ENCODE assay signal across 9 cellular contexts in the genomic region with DNA sequence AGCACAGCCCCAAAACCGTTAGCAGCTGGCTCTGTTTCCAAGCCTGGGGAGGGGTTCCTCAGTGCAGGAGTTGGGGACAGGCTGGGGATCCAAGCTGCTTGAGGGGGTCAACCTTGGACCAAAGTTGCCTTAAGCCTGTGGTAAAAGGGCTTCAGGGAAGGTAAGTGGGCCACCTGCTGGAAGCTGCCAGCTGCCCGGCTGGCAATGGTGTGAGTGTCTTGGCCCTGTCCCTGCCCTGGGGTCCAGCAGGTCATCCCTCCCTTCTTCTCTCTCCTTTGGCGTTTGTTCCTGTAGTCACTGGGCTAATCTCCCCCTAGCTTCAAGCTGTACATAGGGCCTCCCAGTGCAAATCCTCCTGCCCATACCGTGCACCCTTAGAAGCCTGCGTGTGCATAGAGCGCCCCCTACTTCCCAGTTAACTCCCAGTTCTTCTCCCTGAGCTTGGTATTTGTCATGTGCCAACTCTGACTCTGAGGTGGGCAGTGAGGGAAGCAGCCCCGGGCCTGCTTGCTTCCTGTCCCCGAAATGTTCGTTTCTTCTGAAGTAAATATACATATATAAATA. TPM values are rescaled to one million over a fixed set of nuclear protein-coding genes. Genes with fewer than 3 reads are reported as not detected.
DNase-seq lines count a peak whose midpoint lies in the region; TF ChIP-seq lines count a peak whose summit lies in the region.
"Had no signal": no experiment of that assay in that cellular context is flagged by ENCODE, and none has a peak within 500 bp of the region (broad histone marks: within the 10 kb centered on the region; RNA-seq: fewer than 3 reads in every experiment).

No MANE protein-coding gene starts in this region.

- intact Hi-C loops in activated naive CD4-positive, alpha-beta T cell treated with anti-CD3 and anti-CD28 coated beads for 36 hours (cut with micrococcal nuclease), result no loop called here
- intact Hi-C loops in sigmoid colon (cut with DNase I), result no loop called here

- peaks cover 22 to 71% (median 46%) of the 10 kb centered on the region in 4 donors for H3K36me3 ChIP-seq in sigmoid colon

- H3K27me3 ChIP-seq in sigmoid colon, result no peaks in the 10 kb centered on the region

- TF ChIP-seq POLR2A in sigmoid colon (IDR thresholded peaks at IDR 0.05), result no peak

- no peak overlapping the region for H3K4me3 Mint-ChIP-seq in activated naive CD4-positive, alpha-beta T cell treated with anti-CD3 and anti-CD28 coated beads for 36 hours
- H3K4me3 Mint-ChIP-seq in chondrocyte (ENCODE audit: unreplicated experiment), result no peak overlapping the region
- H3K4me3 Mint-ChIP-seq in neural crest cell, result no peak overlapping the region
- H3K4me3 Mint-ChIP-seq: activated naive CD8-positive, alpha-beta T cell had no signal

- H3K27ac Mint-ChIP-seq in activated naive CD4-positive, alpha-beta T cell treated with anti-CD3 and anti-CD28 coated beads for 36 hours, result no peak overlapping the region
- no peak overlapping the region for H3K27ac Mint-ChIP-seq in chondrocyte (ENCODE audit: unreplicated experiment)
- H3K27ac Mint-ChIP-seq in neural crest cell (ENCODE audit: unreplicated experiment), result no peak overlapping the region
- H3K27ac Mint-ChIP-seq: activated naive CD8-positive, alpha-beta T cell had no signal

- H3K36me3 Mint-ChIP-seq in activated naive CD4-positive, alpha-beta T cell treated with anti-CD3 and anti-CD28 coated beads for 36 hours (ENCODE audit: low read depth), result peaks cover 25% of the 10 kb centered on the region
- peaks cover 17% of the 10 kb centered on the region for H3K36me3 Mint-ChIP-seq in chondrocyte (ENCODE audit: low read depth)
- H3K36me3 Mint-ChIP-seq in neural crest cell (ENCODE audit: low read depth), result peaks cover 6% of the 10 kb centered on the region

- TF ChIP-seq CTCF in chondrocyte (IDR thresholded peaks at IDR 0.05) (peak; percentile 73), neural crest cell (conservative IDR thresholded peaks at IDR 0.05) (peak; percentile 60), sigmoid colon (IDR thresholded peaks at IDR 0.05) (no peak)

- no peaks in the 10 kb centered on the region for H3K27me3 Mint-ChIP-seq in activated naive CD4-positive, alpha-beta T cell treated with anti-CD3 and anti-CD28 coated beads for 36 hours (ENCODE audit: low read depth)
- no peaks in the 10 kb centered on the region for H3K27me3 Mint-ChIP-seq in chondrocyte (ENCODE audit: low read depth)
- H3K27me3 Mint-ChIP-seq in neural crest cell (ENCODE audit: low read depth), result peaks cover 3% of the 10 kb centered on the region
- H3K27me3 Mint-ChIP-seq: activated naive CD8-positive, alpha-beta T cell had no signal

- H3K4me1 ChIP-seq in sigmoid colon, result peaks cover 0 to 15% (median 12%) of the 10 kb centered on the region in 4 donors

- 50 to 60% methylated on average over 9 of the region's 9 CpGs for WGBS in sigmoid colon, 2 donors

- no peak overlapping the region for H3K4me3 ChIP-seq in sigmoid colon

- H3K4me1 Mint-ChIP-seq in activated naive CD4-positive, alpha-beta T cell treated with anti-CD3 and anti-CD28 coated beads for 36 hours (ENCODE audit: low read depth), result peaks cover 12% of the 10 kb centered on the region
- H3K4me1 Mint-ChIP-seq in chondrocyte (ENCODE audit: low read depth) (peaks cover 25% of the 10 kb centered on the region), neural crest cell (peaks cover 13% of the 10 kb centered on the region)

- H3K9me3 Mint-ChIP-seq in activated naive CD4-positive, alpha-beta T cell treated with anti-CD3 and anti-CD28 coated beads for 36 hours, result no peaks in the 10 kb centered on the region
- H3K9me3 Mint-ChIP-seq in chondrocyte (ENCODE audit: low read depth) (no peaks in the 10 kb centered on the region), neural crest cell (no peaks in the 10 kb centered on the region)

- H3K27ac ChIP-seq in sigmoid colon, result no peak overlapping the region

- no peaks in the 10 kb centered on the region for H3K9me3 ChIP-seq in sigmoid colon

- no peak for TF ChIP-seq EP300 in sigmoid colon (IDR thresholded peaks at IDR 0.05)

- DNase-seq in activated naive CD4-positive, alpha-beta T cell treated with anti-CD3 and anti-CD28 coated beads for 36 hours, result peak; percentile 19
- no peak for DNase-seq in activated naive CD4-positive, alpha-beta T cell treated with anti-CD3 and anti-CD28 coated beads, Interleukin-2, amount 50 U/mL, for 16 hours
- peak; percentile 47 to 82 for DNase-seq in NCI-H526 (lab: John Stamatoyannopoulos, UW)
- DNase-seq in chondrocyte (ENCODE audit: low spot score), result no peak
- peak; percentile 37 for DNase-seq in neural crest cell (ENCODE audit: low read depth, low spot score)
- DNase-seq in NCI-H774 (lab: John Stamatoyannopoulos, UW), result no peak
- DNase-seq in sigmoid colon, result no peak
- no peak for DNase-seq in GM19240 (ENCODE audit: insufficient read length, low spot score)

- CTCF ChIA-PET in activated naive CD4-positive, alpha-beta T cell treated with anti-CD3 and anti-CD28 coated beads for 36 hours (lab: Charles Lee), result interaction anchor here (0.6 to 2.7 kb wide), 8 partner anchors 10 to 320 kb away, joined by 3 to 11 read pairs (median 3); no protein-coding TSS in a partner anchor

RNA-seq across cellular contexts. Expression of gene TMEM258, which starts 4.4 kb away (rescaled TPM):
- 100 to 1,000 TPM; 166 to 167 TPM for total RNA-seq in activated naive CD4-positive, alpha-beta T cell treated with anti-CD3 and anti-CD28 coated beads for 36 hours
- 103 to 133 TPM (median 106 TPM) in 3 replicates for total RNA-seq in chondrocyte
- 162 and 174 TPM in 2 replicates for total RNA-seq in neural crest cell
- 10 to 100 TPM; 39.9 to 64.7 (median 57.4) TPM for total RNA-seq in sigmoid colon
- polyA plus RNA-seq in sigmoid colon, result 100 to 1,000 TPM; 139 to 224 (median 148) TPM

RNA-seq across cellular contexts. Expression of gene FEN1, which starts 4.7 kb away (rescaled TPM):
- total RNA-seq in activated naive CD4-positive, alpha-beta T cell treated with anti-CD3 and anti-CD28 coated beads for 36 hours, result 10 to 100 TPM; 74.7 to 75.9 TPM
- total RNA-seq in chondrocyte (12.6 to 27.1 TPM (median 13.2 TPM) in 3 replicates), neural crest cell (99.6 TPM in 2 replicates), sigmoid colon (1 to 10 TPM; 5.3 to 8.0 (median 7.0) TPM)
- polyA plus RNA-seq in sigmoid colon, result 10 to 100 TPM in 2 of 3 donors, 1 to 10 TPM in 1; 4.2 to 39.1 (median 11.3) TPM

RNA-seq across cellular contexts. Expression of gene FADS1, which starts 28.8 kb away (rescaled TPM):
- 10 to 100 TPM; 12.1 to 12.8 TPM for total RNA-seq in activated naive CD4-positive, alpha-beta T cell treated with anti-CD3 and anti-CD28 coated beads for 36 hours
- total RNA-seq in chondrocyte, result 72.6 to 95.5 TPM (median 74.6 TPM) in 3 replicates
- 245 and 248 TPM in 2 replicates for total RNA-seq in neural crest cell
- 10 to 100 TPM; 11.8 to 17.7 (median 16.6) TPM for total RNA-seq in sigmoid colon
- polyA plus RNA-seq in sigmoid colon, result 10 to 100 TPM in 1 of 3 donors, 1 to 10 TPM in 2; 1.2 to 12.6 (median 2.1) TPM

RNA-seq across cellular contexts. Expression of gene MYRF, which starts 35.6 kb away (rescaled TPM):
- under 1 TPM; 0.27 to 0.48 TPM for total RNA-seq in activated naive CD4-positive, alpha-beta T cell treated with anti-CD3 and anti-CD28 coated beads for 36 hours
- 1.6 to 1.7 TPM in 2 of 3 replicates, not detected in the other for total RNA-seq in chondrocyte
- 3.5 and 3.9 TPM in 2 replicates for total RNA-seq in neural crest cell
- total RNA-seq in sigmoid colon, result under 1 TPM; under 0.01 to 0.83 (median 0.60) TPM
- polyA plus RNA-seq in sigmoid colon, result 1 to 10 TPM in 2 of 3 donors, under 1 TPM in 1; 0.46 to 6.4 (median 1.8) TPM

RNA-seq across cellular contexts. Expression of gene FADS2, which starts 40.1 kb away (rescaled TPM):
- 10 to 100 TPM; 32.1 to 34.1 TPM for total RNA-seq in activated naive CD4-positive, alpha-beta T cell treated with anti-CD3 and anti-CD28 coated beads for 36 hours
- total RNA-seq in chondrocyte (202 to 315 TPM (median 297 TPM) in 3 replicates), neural crest cell (939 and 976 TPM in 2 replicates), sigmoid colon (10 to 100 TPM in 3 of 4 donors, 1 to 10 TPM in 1; 4.1 to 45.4 (median 25.5) TPM)
- 10 to 100 TPM in 1 of 3 donors, 1 to 10 TPM in 2; 3.6 to 50.2 (median 3.7) TPM for polyA plus RNA-seq in sigmoid colon

Comparison
In these comparisons a context has a peak if more than half of its experiments do, and no peak if none do; other contexts are left out.
1. DNase-seq: peak in activated naive CD4-positive, alpha-beta T cell treated with anti-CD3 and anti-CD28 coated beads for 36 hours (single experiment), NCI-H526 (2 of 2) and neural crest cell (single experiment); none in activated naive CD4-positive, alpha-beta T cell treated with anti-CD3 and anti-CD28 coated beads, Interleukin-2, amount 50 U/mL, for 16 hours (single experiment), chondrocyte (single experiment), NCI-H774 (single experiment), sigmoid colon (single experiment) and GM19240 (single experiment).
2. CTCF ChIP-seq: peak in chondrocyte (single experiment) and neural crest cell (single experiment); none in sigmoid colon (0 of 4).